8 cellular contexts compared by ENCODE assay signal in the genomic region with DNA sequence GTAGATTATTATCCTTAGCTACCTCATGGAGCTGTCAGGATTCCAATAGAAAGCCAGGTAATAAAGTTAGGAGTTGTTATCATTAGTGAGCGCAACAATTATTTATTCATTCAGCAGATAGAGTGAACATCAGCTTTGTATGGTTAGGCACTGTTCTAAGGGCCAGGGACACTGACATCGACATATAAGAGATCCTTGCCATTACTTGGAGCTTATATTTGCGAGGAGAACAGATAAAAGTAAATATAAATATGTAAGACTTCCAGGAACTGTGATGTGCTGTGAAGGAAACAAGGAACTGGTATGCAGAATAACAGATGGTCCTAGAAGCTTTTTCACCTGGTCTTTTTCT. TPM values are rescaled to one million over a fixed set of nuclear protein-coding genes. Genes with fewer than 3 reads are reported as not detected.
DNase-seq lines count a peak whose midpoint lies in the region; ATAC-seq and TF ChIP-seq lines count a peak whose summit lies in the region.

No MANE protein-coding gene starts in this region.

- POLR2A ChIA-PET in T-cell (lab: Charles Lee): interaction anchor here (0.5 to 3.1 kb wide), 25 partner anchors 10 to 1626 kb away, joined by 3 to 78 read pairs (median 3); a partner anchor contains a TSS

- H3K4me3 ChIP-seq in GM12865 (ENCODE audit: low read depth, low read length): peak overlapping the region; percentile 85
- H3K4me3 ChIP-seq in fibroblast of mammary gland (ENCODE audit: control insufficient read depth, low read depth, low read length): peak overlapping the region; percentile 89
- H3K4me3 ChIP-seq in rectal smooth muscle tissue (ENCODE audit: low read length): peak overlapping the region; percentile 85

- ATAC-seq in T-cell (replicated peaks in 1 of 4) (no peak), GM21423 (IDR thresholded peaks at IDR 0.05; ENCODE audit: unreplicated experiment) (no peak)

- peaks cover 15% of the 10 kb centered on the region for H3K4me1 ChIP-seq in rectal smooth muscle tissue (ENCODE audit: control insufficient read depth, insufficient read depth, low read length)

- no peaks in the 10 kb centered on the region for H3K27me3 ChIP-seq in rectal smooth muscle tissue (ENCODE audit: control insufficient read depth, insufficient read depth, low read length)

- H3K27ac ChIP-seq in rectal smooth muscle tissue (ENCODE audit: low read depth, low read length): peak overlapping the region; percentile 93

- peaks cover 2% of the 10 kb centered on the region for H3K36me3 ChIP-seq in rectal smooth muscle tissue (ENCODE audit: control insufficient read depth, insufficient read depth, low read length)

- H3K27me3 Mint-ChIP-seq in T-cell: no peaks in the 10 kb centered on the region

- peaks cover 25% of the 10 kb centered on the region for H3K36me3 Mint-ChIP-seq in T-cell

- H3K4me1 Mint-ChIP-seq in T-cell: peaks cover 69 to 82% (median 75%) of the 10 kb centered on the region in 3 donors

- DNase-seq in GM12865 (ENCODE audit: low read depth) (no peak), T-cell (no peak), fibroblast of mammary gland (ENCODE audit: low read depth) (no peak), occipital lobe (lab: John Stamatoyannopoulos, UW) (no peak), epidermal melanocyte (ENCODE audit: insufficient read length, low spot score) (no peak)
- no peak for DNase-seq in central memory CD4-positive, alpha-beta T cell

- peak overlapping the region; percentile 98 to 100 for H3K27ac Mint-ChIP-seq in T-cell

- peak overlapping the region; percentile 91 to 100 (median 98) for H3K4me3 Mint-ChIP-seq in T-cell

- H3K9me3 Mint-ChIP-seq in T-cell: no peaks in the 10 kb centered on the region

- no peak for TF ChIP-seq CTCF in GM12865 (IDR thresholded peaks at IDR 0.05; ENCODE audit: insufficient read depth, low read depth, low read length, missing control alignments)
- no peak for TF ChIP-seq CTCF in fibroblast of mammary gland (conservative IDR thresholded peaks at IDR 0.05; ENCODE audit: control insufficient read depth, insufficient read depth, low read depth, low read length)

- CTCF ChIA-PET in T-cell (lab: Charles Lee): interaction anchor here in 1 of 2 donors (0.8 to 3.7 kb wide), 11 partner anchors 10 to 1337 kb away, joined by 3 to 18 read pairs (median 6); a partner anchor contains a TSS

- peak overlapping the region; percentile 25 for H3K9ac ChIP-seq in rectal smooth muscle tissue (ENCODE audit: low read length)

RNA-seq across cellular contexts. Expression of a gene that starts 0.5 kb away (rescaled TPM):
- total RNA-seq in T-cell: 1 to 10 TPM; 6.7 to 8.4 (median 7.3) TPM
- 11.1 TPM for total RNA-seq in occipital lobe

RNA-seq across cellular contexts. Expression of a gene that starts 0.7 kb away (rescaled TPM):
- total RNA-seq in T-cell: 10 to 100 TPM; 67.8 to 90.7 (median 76.9) TPM
- total RNA-seq in occipital lobe: 10.6 TPM

RNA-seq across cellular contexts. Expression of a gene that starts 54.2 kb away (rescaled TPM):
- total RNA-seq in T-cell (10 to 100 TPM; 36.9 to 76.3 (median 63.6) TPM), occipital lobe (44.1 TPM)

RNA-seq across cellular contexts. Expression of a gene that starts 54.4 kb away (rescaled TPM):
- 1 to 10 TPM; 2.7 to 8.4 (median 8.3) TPM for total RNA-seq in T-cell
- total RNA-seq in occipital lobe: 8.7 TPM
